8 cellular contexts compared by ENCODE assay signal in the genomic region with DNA sequence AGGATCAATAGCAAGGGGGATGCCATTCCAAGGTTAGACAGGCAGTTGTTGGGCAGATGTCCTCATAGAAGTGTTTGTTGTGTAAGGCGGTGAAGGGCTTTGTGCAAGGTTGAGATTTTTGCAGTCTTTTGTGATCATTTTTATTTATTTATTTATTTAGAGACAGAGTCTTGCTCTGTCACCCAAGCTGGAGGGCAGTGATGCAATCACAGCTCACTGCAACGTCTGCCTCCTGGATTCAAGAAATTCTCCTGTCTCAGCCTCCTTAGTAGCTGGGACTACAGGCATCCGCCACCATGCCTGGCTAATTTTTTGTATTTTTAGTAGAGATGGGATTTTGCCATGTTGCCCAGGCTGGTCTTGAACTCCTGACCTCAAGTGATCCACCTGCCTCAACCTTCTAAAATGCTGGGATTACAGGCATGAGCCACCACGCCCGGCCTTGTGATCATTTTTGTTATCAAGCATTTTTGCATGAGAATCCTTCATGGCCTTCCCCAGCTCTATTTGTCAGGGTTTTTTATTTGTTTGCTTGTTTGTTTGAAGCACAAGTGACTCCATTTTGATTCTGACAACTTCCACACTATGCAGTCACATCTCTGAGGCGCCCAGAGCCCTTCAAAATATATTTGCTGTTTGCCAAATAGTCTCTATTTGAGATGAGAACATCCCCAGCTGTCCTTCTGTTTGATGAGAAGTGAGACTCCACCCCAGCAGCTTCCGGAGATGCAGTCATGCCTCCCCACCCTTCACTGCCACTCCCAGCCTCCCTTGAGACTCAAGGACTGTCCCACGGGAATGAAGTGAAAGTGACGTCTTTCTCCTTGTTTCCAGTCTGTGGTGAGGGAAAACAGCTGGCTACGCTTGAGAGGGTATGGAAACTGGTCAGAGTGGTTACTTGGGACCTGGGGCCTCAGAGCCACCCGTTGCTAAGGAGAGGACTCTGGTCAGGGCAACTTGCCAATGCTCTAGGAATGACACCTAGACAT. TPM values are rescaled to one million over a fixed set of nuclear protein-coding genes. Genes with fewer than 3 reads are reported as not detected.
A peak's percentile ranks its signal among the peaks of the same experiment; 100 is the strongest.
DNase-seq lines count a peak whose midpoint lies in the region; ATAC-seq, FAIRE-seq and TF ChIP-seq lines count a peak whose summit lies in the region.

No MANE protein-coding gene starts in this region.

- no peak overlapping the region for H3K27ac Mint-ChIP-seq in astrocyte (ENCODE audit: unreplicated experiment)

- peaks cover 18% of the 10 kb centered on the region for H3K36me3 ChIP-seq in astrocyte (ENCODE audit: insufficient read depth, low read length)

- DNase-seq in EH (ENCODE audit: low read depth) (peak; percentile 85), NB4 (ENCODE audit: low read depth) (peak; percentile 23), astrocyte (ENCODE audit: low read depth) (peak; percentile 76), mesenteric fat pad (ENCODE audit: low spot score) (peak; percentile 68), islet precursor cell (no peak)

- no peaks in the 10 kb centered on the region for H3K27me3 ChIP-seq in astrocyte (ENCODE audit: insufficient read depth, low read length)

- no peak overlapping the region for H3K4me3 ChIP-seq in NB4 (ENCODE audit: low read depth, low read length)
- H3K4me3 ChIP-seq in astrocyte (ENCODE audit: insufficient read depth, low read depth, low read length): no peak overlapping the region

- peak overlapping the region; percentile 7 for H3K4me2 ChIP-seq in astrocyte (ENCODE audit: low read length)

- peak overlapping the region; percentile 40 for H3K27ac ChIP-seq in astrocyte (ENCODE audit: low read depth, low read length)

- H3K4me1 ChIP-seq in astrocyte (ENCODE audit: insufficient read depth, low read length): peaks cover 5% of the 10 kb centered on the region

- no peaks in the 10 kb centered on the region for H3K79me2 ChIP-seq in astrocyte (ENCODE audit: insufficient read depth, low read length)

- peaks cover 8% of the 10 kb centered on the region for H3K4me1 Mint-ChIP-seq in astrocyte (ENCODE audit: low read depth, unreplicated experiment)

- FAIRE-seq in astrocyte (lab: Jason Lieb, UNC): no peak

- H3K9ac ChIP-seq in astrocyte (ENCODE audit: low read length): peak overlapping the region; percentile 35

- peaks cover 7% of the 10 kb centered on the region for H4K20me1 ChIP-seq in astrocyte (ENCODE audit: insufficient read depth, low read length)

- no peaks in the 10 kb centered on the region for H3K27me3 Mint-ChIP-seq in astrocyte (ENCODE audit: low read depth, unreplicated experiment)

- TF ChIP-seq POLR2A in NB4 (IDR thresholded peaks at IDR 0.05; ENCODE audit: extremely low read depth, insufficient read length): no peak

- H3K36me3 Mint-ChIP-seq in astrocyte (ENCODE audit: low read depth, unreplicated experiment): peaks cover 5% of the 10 kb centered on the region

- no peak overlapping the region for H2AFZ ChIP-seq in astrocyte (ENCODE audit: low read depth, low read length)

- ATAC-seq in GM21619 (IDR thresholded peaks at IDR 0.05; ENCODE audit: unreplicated experiment) (peak; percentile 78), GM18519 (IDR thresholded peaks at IDR 0.05; ENCODE audit: low FRiP score, unreplicated experiment) (no peak), GM18867 (IDR thresholded peaks at IDR 0.05; ENCODE audit: unreplicated experiment) (no peak)

- TF ChIP-seq CTCF in NB4 (IDR thresholded peaks at IDR 0.05; ENCODE audit: low read depth, low read length) (no peak), astrocyte (IDR thresholded peaks at IDR 0.05; ENCODE audit: insufficient read depth, low read depth, low read length) (no peak)

- H3K4me3 Mint-ChIP-seq in astrocyte (ENCODE audit: unreplicated experiment): no peak overlapping the region

- no peaks in the 10 kb centered on the region for H3K9me3 ChIP-seq in astrocyte (ENCODE audit: insufficient read depth, low read depth, low read length)

- no peaks in the 10 kb centered on the region for H3K9me3 Mint-ChIP-seq in astrocyte (ENCODE audit: unreplicated experiment)

RNA-seq across cellular contexts. Expression of gene TMEM50B, which starts 38.0 kb away (rescaled TPM):
- total RNA-seq in astrocyte (23.1 and 29.7 TPM in 2 replicates), mesenteric fat pad (36.1 TPM)

RNA-seq across cellular contexts. Expression of gene IFNGR2, which starts 38.6 kb away (rescaled TPM):
- total RNA-seq in astrocyte: 58.9 and 69.9 TPM in 2 replicates
- total RNA-seq in mesenteric fat pad: 150 TPM

RNA-seq across cellular contexts. Expression of gene DNAJC28, which starts 49.7 kb away (rescaled TPM):
- total RNA-seq in astrocyte: 2.1 and 2.4 TPM in 2 replicates
- total RNA-seq in mesenteric fat pad: 1.6 TPM
